In the genomic region with DNA sequence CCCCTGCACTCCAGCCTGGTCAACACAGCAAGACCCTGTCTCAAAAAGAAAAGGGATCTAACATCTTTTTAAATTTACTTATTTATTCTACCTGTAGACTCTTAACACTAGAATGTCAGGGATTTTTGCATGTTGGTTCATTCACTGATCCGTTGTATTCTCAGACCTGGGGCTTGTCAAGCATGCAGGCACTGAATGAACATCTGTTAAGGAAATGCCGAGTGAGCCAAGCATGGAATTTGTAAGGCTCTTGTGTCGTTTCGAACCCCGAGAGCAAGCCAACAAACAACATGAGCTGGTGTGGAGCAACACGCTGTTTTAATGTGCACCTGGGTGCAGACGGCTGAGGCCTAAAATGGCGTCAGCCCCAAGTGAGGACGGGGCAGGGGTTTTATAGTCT, we compare ENCODE assay signal across 20 cellular contexts. TPM values are rescaled to one million over a fixed set of nuclear protein-coding genes. Genes with fewer than 3 reads are reported as not detected.
DNase-seq lines count a peak whose midpoint lies in the region; ATAC-seq, FAIRE-seq and TF ChIP-seq lines count a peak whose summit lies in the region.
"Had no signal": no experiment of that assay in that cellular context is flagged by ENCODE, and none has a peak within 500 bp of the region (broad histone marks: within the 10 kb centered on the region; RNA-seq: fewer than 3 reads in every experiment).

No MANE protein-coding gene starts in this region.

- no peak for ATAC-seq in HCT116
- no peak for ATAC-seq in GM21737 (IDR thresholded peaks at IDR 0.05; ENCODE audit: unreplicated experiment)
- ATAC-seq: K562 had no signal

- no peak for TF ChIP-seq CTCF in HCT116 (IDR thresholded peaks at IDR 0.05 in 2 of 3, conservative IDR thresholded peaks at IDR 0.05 in 1 of 3; ENCODE audit: borderline replicate concordance in 1 of 3, insufficient read depth in 1 of 3, low read depth in 2 of 3, low read length in 2 of 3)
- no peak for TF ChIP-seq CTCF in brain (conservative IDR thresholded peaks at IDR 0.05)

- H3K79me2 ChIP-seq in HCT116 (ENCODE audit: insufficient read depth, low read length) (no peaks in the 10 kb centered on the region), trophoblast cell (ENCODE audit: control insufficient read depth, insufficient read depth, low read length, poor library complexity) (no peaks in the 10 kb centered on the region)

- intact Hi-C loops in HCT116 (cut with micrococcal nuclease), result no loop called here

- POLR2A ChIA-PET in HCT116 (lab: Charles Lee), result no interaction called here

- H3K79me1 ChIP-seq in mesenchymal stem cell (replicated peaks; ENCODE audit: low read length, poor library complexity, severe bottlenecking) (no peaks in the 10 kb centered on the region), trophoblast cell (ENCODE audit: low read length) (peaks cover 4% of the 10 kb centered on the region)

- WGBS in mesenchymal stem cell, result 87% methylated on average over 9 of the region's 9 CpGs
- WGBS in trophoblast cell (ENCODE audit: extremely low coverage, insufficient coverage, insufficient read length), result no CpG with 5 or more reads among the region's 9 CpGs

- H3K4me1 ChIP-seq in HCT116 (ENCODE audit: control insufficient read depth in 1 of 2, insufficient read depth in 2 of 2, low read length in 2 of 2), result peaks cover 31 to 40% of the 10 kb centered on the region in 2 experiments
- H3K4me1 ChIP-seq in mesenchymal stem cell (ENCODE audit: control insufficient read depth, insufficient read depth, low read depth, low read length), result peaks cover 7% of the 10 kb centered on the region
- peaks cover 18 to 22% of the 10 kb centered on the region in 2 experiments for H3K4me1 ChIP-seq in trophoblast cell (ENCODE audit: control insufficient read depth in 1 of 2, insufficient read depth in 2 of 2, low read length in 2 of 2)
- H3K4me1 ChIP-seq: BE2C had no signal

- CTCF ChIA-PET in HCT116 (lab: Charles Lee), result no interaction called here

- DNase-seq in HCT116 (ENCODE audit: low read depth, low spot score), result no peak
- no peak for DNase-seq in mesenchymal stem cell
- DNase-seq in trophoblast cell, result peak; percentile 54 to 56
- DNase-seq in H54 (ENCODE audit: insufficient read length, low spot score), result no peak
- no peak for DNase-seq in stimulated activated CD4-positive, alpha-beta T cell treated with anti-CD3 and anti-CD28 coated beads, Interleukin-15, amount 100 ng/mL, for 24 hours
- DNase-seq in stimulated activated CD8-positive, alpha-beta memory T cell treated with anti-CD3 and anti-CD28 coated beads, Interleukin-4, amount 100 ng/mL, for 48 hours, result no peak
- DNase-seq: BE2C; CD4-positive, alpha-beta memory T cell; DND-41; GDM1 had no signal

- no peak for FAIRE-seq in H54 (lab: Jason Lieb, UNC)
- FAIRE-seq: A204.1, GM12892, GM19239, K562 had no signal

- H3K9ac ChIP-seq in HCT116 (ENCODE audit: low read length) (no peak overlapping the region), mesenchymal stem cell (ENCODE audit: low read length) (no peak overlapping the region), trophoblast cell (ENCODE audit: low read length) (no peak overlapping the region)

- H3K14ac ChIP-seq in mesenchymal stem cell (ENCODE audit: low read length in 2 of 2) (no peak overlapping the region), trophoblast cell (ENCODE audit: low read length) (no peak overlapping the region)

- TF ChIP-seq POLR2A in HCT116 (IDR thresholded peaks at IDR 0.05; ENCODE audit: borderline replicate concordance, extremely low read depth, insufficient read depth, insufficient read length) (no peak), H54 (IDR thresholded peaks at IDR 0.05; ENCODE audit: low read depth, low read length) (no peak)

- H2BK15ac ChIP-seq in mesenchymal stem cell (ENCODE audit: low read depth, poor library complexity, severe bottlenecking), result no peak overlapping the region

- H2AK5ac ChIP-seq in mesenchymal stem cell (ENCODE audit: low read length, severe bottlenecking), result peak overlapping the region; percentile 16
- no peak overlapping the region for H2AK5ac ChIP-seq in trophoblast cell (ENCODE audit: low read length)

- H4K91ac ChIP-seq in mesenchymal stem cell (ENCODE audit: low read length) (no peak overlapping the region), trophoblast cell (ENCODE audit: low read depth, low read length) (peak overlapping the region; percentile 41)

- H3K9me3 ChIP-seq in HCT116 (ENCODE audit: control insufficient read depth in 1 of 2, insufficient read depth in 1 of 2, low read depth in 1 of 2, low read length in 2 of 2) (no peaks in the 10 kb centered on the region), mesenchymal stem cell (ENCODE audit: control insufficient read depth, low read length) (no peaks in the 10 kb centered on the region), trophoblast cell (ENCODE audit: insufficient read depth, low read depth, low read length) (no peaks in the 10 kb centered on the region)
- H3K9me3 ChIP-seq: BE2C had no signal

- RAD21 ChIA-PET in HCT116 (lab: Charles Lee; ENCODE audit: low non-redundant PET in 1 of 2, low total read pairs in 2 of 2, uncharacterized antibody in 2 of 2, unreplicated experiment in 2 of 2), result no interaction called here

- H3K4me1 Mint-ChIP-seq in brain, result peaks cover 31% of the 10 kb centered on the region

- no peak overlapping the region for H3K4me3 Mint-ChIP-seq in brain
- H3K4me3 Mint-ChIP-seq: CD4-positive, alpha-beta memory T cell had no signal

- no peaks in the 10 kb centered on the region for H3K36me3 Mint-ChIP-seq in brain
- H3K36me3 Mint-ChIP-seq: CD4-positive, alpha-beta memory T cell had no signal

- peaks cover 0 to 61% (median 0%) of the 10 kb centered on the region in 5 experiments for H3K9me3 Mint-ChIP-seq in brain
- H3K9me3 Mint-ChIP-seq: CD4-positive, alpha-beta memory T cell had no signal

- H3K27me3 Mint-ChIP-seq in brain, result peaks cover 5% of the 10 kb centered on the region

- no peak overlapping the region for H2BK5ac ChIP-seq in mesenchymal stem cell (ENCODE audit: low read depth, low read length, poor library complexity, severe bottlenecking)
- no peak overlapping the region for H2BK5ac ChIP-seq in trophoblast cell (ENCODE audit: low read depth, low read length, poor library complexity)

- no peaks in the 10 kb centered on the region for H3K27me3 ChIP-seq in HCT116 (ENCODE audit: insufficient read depth, low read length)
- no peaks in the 10 kb centered on the region for H3K27me3 ChIP-seq in mesenchymal stem cell (ENCODE audit: control insufficient read depth in 1 of 2, insufficient read depth in 1 of 2, low read length in 2 of 2)
- H3K27me3 ChIP-seq in trophoblast cell (ENCODE audit: insufficient read depth, low read length), result no peaks in the 10 kb centered on the region
- H3K27me3 ChIP-seq: BE2C had no signal

- no peaks in the 10 kb centered on the region for H3K36me3 ChIP-seq in HCT116 (ENCODE audit: control insufficient read depth in 1 of 2, insufficient read depth in 2 of 2, low read length in 2 of 2)
- H3K36me3 ChIP-seq in mesenchymal stem cell (ENCODE audit: control insufficient read depth in 1 of 2, insufficient read depth in 2 of 2, low read depth in 1 of 2, low read length in 2 of 2), result no peaks in the 10 kb centered on the region
- H3K36me3 ChIP-seq in trophoblast cell (ENCODE audit: control insufficient read depth in 1 of 2, insufficient read depth in 2 of 2, low read length in 2 of 2), result no peaks in the 10 kb centered on the region
- H3K36me3 ChIP-seq: BE2C had no signal

- no peak overlapping the region for H3K4me3 ChIP-seq in HCT116 (replicated peaks in 1 of 2; ENCODE audit: low read depth in 1 of 2, low read length in 2 of 2)
- H3K4me3 ChIP-seq in mesenchymal stem cell (ENCODE audit: insufficient read depth in 1 of 2, low read depth in 1 of 2, low read length in 2 of 2), result no peak overlapping the region
- H3K4me3 ChIP-seq in trophoblast cell (ENCODE audit: low read depth, low read length), result no peak overlapping the region
- H3K4me3 ChIP-seq: K562 had no signal

- no peak overlapping the region for H2BK120ac ChIP-seq in mesenchymal stem cell (ENCODE audit: low read depth, low read length)
- H2BK120ac ChIP-seq in trophoblast cell (ENCODE audit: insufficient read depth, low read length, poor library complexity), result no peak overlapping the region

- H3K4me2 ChIP-seq in HCT116 (ENCODE audit: low read length), result 0 out of 2 replicates have a peak overlapping the region, but pooled peaks have one; percentile 66
- H3K4me2 ChIP-seq in mesenchymal stem cell (ENCODE audit: low read length, poor library complexity, severe bottlenecking), result no peak overlapping the region
- H3K4me2 ChIP-seq in trophoblast cell (ENCODE audit: low read length), result no peak overlapping the region

- H3K23ac ChIP-seq in mesenchymal stem cell (ENCODE audit: low read length in 2 of 2) (no peak overlapping the region), trophoblast cell (ENCODE audit: low read length) (no peak overlapping the region)

- no peak for TF ChIP-seq RAD21 in HCT116 (IDR thresholded peaks at IDR 0.05; ENCODE audit: low read depth)

- peak overlapping the region in 3 of 5 experiments; percentile 24 to 97 (median 44) for H3K27ac Mint-ChIP-seq in brain
- H3K27ac Mint-ChIP-seq: CD4-positive, alpha-beta memory T cell had no signal

- no peak overlapping the region for H4K8ac ChIP-seq in mesenchymal stem cell (ENCODE audit: low read length)
- H4K8ac ChIP-seq in trophoblast cell (ENCODE audit: low read depth, low read length), result no peak overlapping the region

- BruUV-seq in HCT116 (replicated peaks; lab: Mats Ljungman, UMichigan), result no TSS peak

- H3K27ac ChIP-seq in HCT116 (ENCODE audit: low read depth, low read length) (no peak overlapping the region; the same call in 1 of the 2 replicates), mesenchymal stem cell (ENCODE audit: low read length, poor library complexity, severe bottlenecking) (no peak overlapping the region), trophoblast cell (ENCODE audit: low read depth, low read length) (no peak overlapping the region)
- H3K27ac ChIP-seq: C4-2B, HL-60 had no signal

- H2BK12ac ChIP-seq in mesenchymal stem cell (ENCODE audit: low read length in 2 of 2) (no peak overlapping the region), trophoblast cell (ENCODE audit: low read length) (no peak overlapping the region)

- no peak overlapping the region for H2AFZ ChIP-seq in HCT116 (ENCODE audit: low read depth, low read length, poor library complexity, severe bottlenecking)
- no peak overlapping the region for H2AFZ ChIP-seq in mesenchymal stem cell (ENCODE audit: low read depth, low read length)
- no peak overlapping the region for H2AFZ ChIP-seq in trophoblast cell (ENCODE audit: insufficient read depth, low read length, poor library complexity)

- H3K18ac ChIP-seq in mesenchymal stem cell (ENCODE audit: low read depth in 1 of 2, low read length in 2 of 2) (no peak overlapping the region), trophoblast cell (ENCODE audit: low read length) (no peak overlapping the region)

- no peaks in the 10 kb centered on the region for H3K9me2 ChIP-seq in HCT116 (ENCODE audit: insufficient read depth)

- H4K12ac ChIP-seq in trophoblast cell (ENCODE audit: low read depth, low read length), result no peak overlapping the region

- no peaks in the 10 kb centered on the region for H4K20me1 ChIP-seq in HCT116 (ENCODE audit: insufficient read depth)

- H3K4ac ChIP-seq in mesenchymal stem cell (ENCODE audit: low read depth in 1 of 2, low read length in 2 of 2) (no peak overlapping the region), trophoblast cell (ENCODE audit: low read depth, low read length) (no peak overlapping the region)

RNA-seq across cellular contexts. Expression of gene OR1M1, which starts 10.0 kb away (rescaled TPM):
- not detected for total RNA-seq in HCT116 (2021; ENCODE audit: unreplicated experiment)
- not detected in 2 replicates for polyA plus RNA-seq in HCT116 (2012)
- not detected for polyA plus RNA-seq in brain (ENCODE audit: insufficient read depth, low read depth, low replicate concordance)
- polyA plus RNA-seq in mesenchymal stem cell (2013, experiment 1 of 2), result not detected
- polyA plus RNA-seq in mesenchymal stem cell (2013, experiment 2 of 2), result not detected
- polyA plus RNA-seq in trophoblast cell (2013), result 0.03 and 0.04 TPM in 2 replicates
- total RNA-seq: CD4-positive, alpha-beta memory T cell; H4; K562 had no signal
- polyA plus RNA-seq: AG04450; CD4-positive, alpha-beta memory T cell; K562 had no signal

RNA-seq across cellular contexts. Expression of gene OR7G2, which starts 30.4 kb away (rescaled TPM):
- total RNA-seq in HCT116 (2021; ENCODE audit: unreplicated experiment), result not detected
- not detected in 2 replicates for polyA plus RNA-seq in HCT116 (2012)
- polyA plus RNA-seq in brain (ENCODE audit: insufficient read depth, low read depth, low replicate concordance), result not detected
- not detected for polyA plus RNA-seq in mesenchymal stem cell (2013, experiment 1 of 2)
- polyA plus RNA-seq in mesenchymal stem cell (2013, experiment 2 of 2), result not detected
- polyA plus RNA-seq in trophoblast cell (2013), result not detected in 2 replicates
- total RNA-seq: CD4-positive, alpha-beta memory T cell; H4; K562 had no signal
- polyA plus RNA-seq: AG04450; CD4-positive, alpha-beta memory T cell had no signal

RNA-seq across cellular contexts. Expression of gene OR7G1, which starts 38.7 kb away (rescaled TPM):
- total RNA-seq in HCT116 (2021; ENCODE audit: unreplicated experiment), result not detected
- not detected in 2 replicates for polyA plus RNA-seq in HCT116 (2012)
- not detected for polyA plus RNA-seq in brain (ENCODE audit: insufficient read depth, low read depth, low replicate concordance)
- polyA plus RNA-seq in mesenchymal stem cell (2013, experiment 1 of 2), result not detected
- not detected for polyA plus RNA-seq in mesenchymal stem cell (2013, experiment 2 of 2)
- polyA plus RNA-seq in trophoblast cell (2013), result not detected in 2 replicates
- total RNA-seq: CD4-positive, alpha-beta memory T cell; H4; K562 had no signal
- polyA plus RNA-seq: AG04450; CD4-positive, alpha-beta memory T cell; K562 had no signal

RNA-seq across cellular contexts. Expression of gene OR7G3, which starts 49.9 kb away (rescaled TPM):
- total RNA-seq in HCT116 (2021; ENCODE audit: unreplicated experiment), result not detected
- polyA plus RNA-seq in HCT116 (2012), result not detected in 2 replicates
- not detected for polyA plus RNA-seq in brain (ENCODE audit: insufficient read depth, low read depth, low replicate concordance)
- not detected for polyA plus RNA-seq in mesenchymal stem cell (2013, experiment 1 of 2)
- polyA plus RNA-seq in mesenchymal stem cell (2013, experiment 2 of 2), result not detected
- not detected in 2 replicates for polyA plus RNA-seq in trophoblast cell (2013)
- total RNA-seq: CD4-positive, alpha-beta memory T cell; H4; K562 had no signal
- polyA plus RNA-seq: AG04450; CD4-positive, alpha-beta memory T cell; K562 had no signal

Comparison
In these comparisons a context has a peak if more than half of its experiments do, and no peak if none do; other contexts are left out.
1. DNase-seq: peak in trophoblast cell (2 of 2); none in HCT116 (single experiment), mesenchymal stem cell (single experiment), H54 (single experiment), stimulated activated CD4-positive, alpha-beta T cell treated with anti-CD3 and anti-CD28 coated beads, Interleukin-15, amount 100 ng/mL, for 24 hours (single experiment) and stimulated activated CD8-positive, alpha-beta memory T cell treated with anti-CD3 and anti-CD28 coated beads, Interleukin-4, amount 100 ng/mL, for 48 hours (single experiment).